ENCODE assay signal across 8 cellular contexts in genomic region chr19:40778865-40779284, GRCh38. TPM values are rescaled to one million over a fixed set of nuclear protein-coding genes. Genes with fewer than 3 reads are reported as not detected.
DNase-seq lines count a peak whose midpoint lies in the region; ATAC-seq and TF ChIP-seq lines count a peak whose summit lies in the region.

No MANE protein-coding gene starts in this region.

- H3K27me3 ChIP-seq in thoracic aorta (replicated peaks; ENCODE audit: insufficient read depth), result no peaks in the 10 kb centered on the region

- peak overlapping the region; percentile 96 for H3K27ac Mint-ChIP-seq in T-helper 2 cell treated with Interferon-gamma antibody and Interleukin-4, amounts not matched to agents 5 μg/mL and 100 μg/mL, for 36 hours
- H3K27ac Mint-ChIP-seq in activated naive CD8-positive, alpha-beta T cell, result peak overlapping the region; percentile 96

- peaks cover 35% of the 10 kb centered on the region for H3K4me1 Mint-ChIP-seq in T-helper 2 cell treated with Interferon-gamma antibody and Interleukin-4, amounts not matched to agents 5 μg/mL and 100 μg/mL, for 36 hours (ENCODE audit: low read depth)
- peaks cover 43% of the 10 kb centered on the region for H3K4me1 Mint-ChIP-seq in activated naive CD8-positive, alpha-beta T cell (ENCODE audit: low read depth)

- H3K4me3 ChIP-seq in thoracic aorta, result peak overlapping the region; percentile 70

- H3K9me3 Mint-ChIP-seq in T-helper 2 cell treated with Interferon-gamma antibody and Interleukin-4, amounts not matched to agents 5 μg/mL and 100 μg/mL, for 36 hours, result no peaks in the 10 kb centered on the region
- H3K9me3 Mint-ChIP-seq in activated naive CD8-positive, alpha-beta T cell (ENCODE audit: low read depth), result no peaks in the 10 kb centered on the region

- H3K4me3 Mint-ChIP-seq in T-helper 2 cell treated with Interferon-gamma antibody and Interleukin-4, amounts not matched to agents 5 μg/mL and 100 μg/mL, for 36 hours, result peak overlapping the region; percentile 97
- peak overlapping the region; percentile 95 for H3K4me3 Mint-ChIP-seq in activated naive CD8-positive, alpha-beta T cell

- peaks cover 13 to 23% of the 10 kb centered on the region in 2 donors for H3K4me1 ChIP-seq in thoracic aorta (ENCODE audit: control insufficient read depth in 1 of 2, low read depth in 2 of 2)

- H3K36me3 Mint-ChIP-seq in T-helper 2 cell treated with Interferon-gamma antibody and Interleukin-4, amounts not matched to agents 5 μg/mL and 100 μg/mL, for 36 hours (ENCODE audit: low read depth), result peaks cover 29% of the 10 kb centered on the region
- H3K36me3 Mint-ChIP-seq in activated naive CD8-positive, alpha-beta T cell, result peaks cover 7% of the 10 kb centered on the region

- H3K36me3 ChIP-seq in thoracic aorta, result no peaks in the 10 kb centered on the region

- TF ChIP-seq CTCF in thoracic aorta (IDR thresholded peaks at IDR 0.05), result no peak

- no peaks in the 10 kb centered on the region for H3K9me3 ChIP-seq in thoracic aorta

- no peaks in the 10 kb centered on the region for H3K27me3 Mint-ChIP-seq in T-helper 2 cell treated with Interferon-gamma antibody and Interleukin-4, amounts not matched to agents 5 μg/mL and 100 μg/mL, for 36 hours (ENCODE audit: low read depth)
- no peaks in the 10 kb centered on the region for H3K27me3 Mint-ChIP-seq in activated naive CD8-positive, alpha-beta T cell

- peak; percentile 35 for DNase-seq in T-helper 2 cell treated with Interferon-gamma antibody and Interleukin-4, amounts not matched to agents 5 μg/mL and 100 μg/mL, for 36 hours (ENCODE audit: low spot score)
- DNase-seq in T-helper 2 cell (no peak), kidney glomerular epithelial cell (lab: John Stamatoyannopoulos, UW) (peak; percentile 38), thoracic aorta (ENCODE audit: low spot score) (no peak), NCI-H146 treated with DMSO at 0.1 percent for 48 hours (lab: John Stamatoyannopoulos, UW; ENCODE audit: unreplicated experiment) (no peak)

- peak overlapping the region; percentile 87 to 99 for H3K27ac ChIP-seq in thoracic aorta

- no peak for ATAC-seq in thoracic aorta (ENCODE audit: insufficient number of reproducible peaks, low FRiP score, low read depth)
- no peak for ATAC-seq in HG02642 (IDR thresholded peaks at IDR 0.05; ENCODE audit: poor library complexity, unreplicated experiment)
- no peak for ATAC-seq in HG03565 (IDR thresholded peaks at IDR 0.05; ENCODE audit: unreplicated experiment)

RNA-seq across cellular contexts. Expression of gene RAB4B, which starts 0.8 kb away (rescaled TPM):
- total RNA-seq in thoracic aorta, result 10 to 100 TPM; 37.9 to 38.2 TPM

RNA-seq across cellular contexts. Expression of gene MIA, which starts 3.6 kb away (rescaled TPM):
- total RNA-seq in thoracic aorta, result not detected

RNA-seq across cellular contexts. Expression of gene EGLN2, which starts 20.1 kb away (rescaled TPM):
- total RNA-seq in thoracic aorta, result 100 to 1,000 TPM; 113 to 127 TPM

RNA-seq across cellular contexts. Expression of gene SNRPA, which starts 27.9 kb away (rescaled TPM):
- 100 to 1,000 TPM in 1 of 2 donors, 10 to 100 TPM in 1; 40.4 to 107 TPM for total RNA-seq in thoracic aorta

RNA-seq across cellular contexts. Expression of gene ACTMAP, which starts 28.6 kb away (rescaled TPM):
- 1 to 10 TPM in 1 of 2 donors, under 1 TPM in 1; 0.68 to 1.1 TPM for total RNA-seq in thoracic aorta

Comparison
In these comparisons a context has a peak if more than half of its experiments do, and no peak if none do; other contexts are left out.
1. DNase-seq: peak in T-helper 2 cell treated with Interferon-gamma antibody and Interleukin-4, amounts not matched to agents 5 μg/mL and 100 μg/mL, for 36 hours (single experiment) and kidney glomerular epithelial cell (single experiment); none in T-helper 2 cell (0 of 5), thoracic aorta (single experiment) and NCI-H146 treated with DMSO at 0.1 percent for 48 hours (single experiment).